Comparison of ENCODE assay signal across 17 cellular contexts in the genomic region with DNA sequence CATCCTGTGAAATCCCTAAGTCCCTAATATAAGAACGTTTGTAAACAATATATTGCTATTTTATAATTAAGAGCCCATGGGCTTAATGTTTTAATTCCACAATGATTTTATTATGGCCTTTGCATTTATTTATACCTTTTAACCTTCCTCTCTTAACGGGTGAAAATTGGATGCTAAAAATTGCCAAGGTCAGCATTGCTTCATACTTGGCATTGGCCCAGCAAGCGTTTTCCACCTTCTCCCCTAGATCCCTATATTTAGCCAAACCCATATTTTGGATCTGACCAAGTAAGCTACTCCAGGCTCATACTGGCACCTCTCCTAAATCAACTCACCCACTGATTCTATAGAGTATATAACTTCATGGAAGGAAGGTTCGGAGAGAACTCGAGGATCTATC.
DNase-seq lines count a peak whose midpoint lies in the region; ATAC-seq and TF ChIP-seq lines count a peak whose summit lies in the region.
"Had no signal": no experiment of that assay in that cellular context is flagged by ENCODE, and none has a peak within 500 bp of the region (broad histone marks: within the 10 kb centered on the region; RNA-seq: fewer than 3 reads in every experiment).

No MANE protein-coding gene starts in this region.

- H3K23ac ChIP-seq in IMR-90 (ENCODE audit: low read depth, low read length) = no peak overlapping the region

- no peak overlapping the region for H3K56ac ChIP-seq in IMR-90 (ENCODE audit: extremely low read depth, insufficient read depth, low read length)

- H3K4me3 ChIP-seq in IMR-90 (ENCODE audit: insufficient read depth, low read depth, low read length) (no peak overlapping the region), coronary artery (no peak overlapping the region)
- H3K4me3 ChIP-seq: BLaER1, GM23338 had no signal

- H3K27ac ChIP-seq in IMR-90 (ENCODE audit: insufficient read depth, low read length) (no peak overlapping the region), coronary artery (peak overlapping the region; percentile 47 to 55)
- H3K27ac ChIP-seq: BLaER1, C4-2B had no signal

- no peak overlapping the region for H2AK9ac ChIP-seq in IMR-90 (replicated peaks; ENCODE audit: low read depth, low read length, poor library complexity)

- no peak overlapping the region for H2BK15ac ChIP-seq in IMR-90 (ENCODE audit: low read depth, low read length)

- no peaks in the 10 kb centered on the region for H3K9me1 ChIP-seq in IMR-90 (ENCODE audit: insufficient read depth, low read length)

- no peak overlapping the region for H2BK5ac ChIP-seq in IMR-90 (ENCODE audit: low read depth, low read length, poor library complexity, severe bottlenecking)

- H3K79me1 ChIP-seq in IMR-90 (ENCODE audit: low read depth in 1 of 2, low read length in 2 of 2) = no peaks in the 10 kb centered on the region

- in situ Hi-C loops in IMR-90 (cut with MboI; ENCODE audit: low sequenced_read_pairs) = no loop called here

- H3K4me3 Mint-ChIP-seq in activated CD4-positive, alpha-beta T cell treated with anti-CD3 and anti-CD28 coated beads, Interleukin-2, amount 10 ng/mL, durations not matched to agents 7 days and 5 days = no peak overlapping the region
- H3K4me3 Mint-ChIP-seq: B cell; CD8-positive, alpha-beta T cell; GM23338; H9 had no signal

- H3K9ac ChIP-seq in IMR-90 (ENCODE audit: low read depth, low read length) = no peak overlapping the region
- H3K9ac ChIP-seq: BLaER1 had no signal

- TF ChIP-seq POLR2A in IMR-90 (IDR thresholded peaks at IDR 0.05; ENCODE audit: low read depth, low read length) = no peak

- H3K36me3 ChIP-seq in IMR-90 (ENCODE audit: control insufficient read depth, insufficient read depth, low read length) = no peaks in the 10 kb centered on the region
- H3K36me3 ChIP-seq: BLaER1 had no signal

- no peak overlapping the region for H4K8ac ChIP-seq in IMR-90 (ENCODE audit: low read depth in 2 of 2, low read length in 2 of 2)

- TF ChIP-seq RAD21 in IMR-90 (IDR thresholded peaks at IDR 0.05; ENCODE audit: low read length) = no peak

- no TSS peak for BruUV-seq in IMR-90 (replicated peaks; lab: Mats Ljungman, UMichigan)

- H4K5ac ChIP-seq in IMR-90 (ENCODE audit: low read depth, low read length) = no peak overlapping the region

- H2AFZ ChIP-seq in IMR-90 (replicated peaks; ENCODE audit: low read length, poor library complexity) = no peak overlapping the region
- H2AFZ ChIP-seq: GM23338 had no signal

- no peaks in the 10 kb centered on the region for H3K27me3 Mint-ChIP-seq in activated CD4-positive, alpha-beta T cell treated with anti-CD3 and anti-CD28 coated beads, Interleukin-2, amount 10 ng/mL, durations not matched to agents 7 days and 5 days
- H3K27me3 Mint-ChIP-seq: B cell had no signal

- H3K14ac ChIP-seq in IMR-90 (replicated peaks; ENCODE audit: low read depth, low read length) = no peak overlapping the region

- H3K4ac ChIP-seq in IMR-90 (ENCODE audit: low read depth, low read length) = no peak overlapping the region

- dilution Hi-C loops in IMR-90 (cut with HindIII; ENCODE audit: low sequenced_read_pairs, unreplicated experiment) = no loop called here

- no peak for TF ChIP-seq CTCF in IMR-90 (conservative IDR thresholded peaks at IDR 0.05; ENCODE audit: low read depth, low read length)
- no peak for TF ChIP-seq CTCF in coronary artery (IDR thresholded peaks at IDR 0.05)

- no peaks in the 10 kb centered on the region for H3K9me3 Mint-ChIP-seq in activated CD4-positive, alpha-beta T cell treated with anti-CD3 and anti-CD28 coated beads, Interleukin-2, amount 10 ng/mL, durations not matched to agents 7 days and 5 days
- H3K9me3 Mint-ChIP-seq: CD8-positive, alpha-beta T cell; GM23338 had no signal

- no peaks in the 10 kb centered on the region for H3K4me1 ChIP-seq in IMR-90 (ENCODE audit: control insufficient read depth, insufficient read depth, low read length)
- H3K4me1 ChIP-seq: BLaER1 had no signal

- H4K91ac ChIP-seq in IMR-90 (ENCODE audit: insufficient read depth, low read depth, low read length) = no peak overlapping the region

- no peaks in the 10 kb centered on the region for H3K4me1 Mint-ChIP-seq in activated CD4-positive, alpha-beta T cell treated with anti-CD3 and anti-CD28 coated beads, Interleukin-2, amount 10 ng/mL, durations not matched to agents 7 days and 5 days
- H3K4me1 Mint-ChIP-seq: B cell; CD4-positive, CD25-positive, alpha-beta regulatory T cell had no signal

- no peak overlapping the region for H2BK120ac ChIP-seq in IMR-90 (ENCODE audit: low read depth, low read length)

- WGBS in IMR-90 (ENCODE audit: extremely low coverage in 2 of 2, insufficient read length in 1 of 2), 2 experiments = no CpG with 5 or more reads among the region's 5 CpGs

- no peaks in the 10 kb centered on the region for H3K36me3 Mint-ChIP-seq in activated CD4-positive, alpha-beta T cell treated with anti-CD3 and anti-CD28 coated beads, Interleukin-2, amount 10 ng/mL, durations not matched to agents 7 days and 5 days (ENCODE audit: low read depth)
- H3K36me3 Mint-ChIP-seq: CD4-positive, CD25-positive, alpha-beta regulatory T cell; CD8-positive, alpha-beta T cell had no signal

- DNase-seq in IMR-90 = no peak
- DNase-seq in coronary artery (ENCODE audit: low spot score) = no peak
- peak; percentile 49 for DNase-seq in sciatic nerve (ENCODE audit: low spot score)
- DNase-seq in HPDE6-E6E7 (ENCODE audit: extremely low spot score) = no peak
- no peak for DNase-seq in activated CD4-positive, alpha-beta T cell treated with anti-CD3 and anti-CD28 coated beads, Interleukin-2, amount 10 ng/mL, durations not matched to agents 7 days and 5 days
- no peak for DNase-seq in posterior vena cava (ENCODE audit: low spot score)
- DNase-seq: Caco-2; CD4-positive, CD25-positive, alpha-beta regulatory T cell; CD8-positive, alpha-beta T cell; DMS153; DND-41; H9 had no signal

- no peaks in the 10 kb centered on the region for H4K20me1 ChIP-seq in IMR-90 (ENCODE audit: insufficient read depth, low read length)
- H4K20me1 ChIP-seq: BLaER1 had no signal

- H3K9me3 ChIP-seq in IMR-90 (ENCODE audit: control insufficient read depth, insufficient read depth, low read length) = 0 out of 2 replicates have a peak, but pooled peaks cover 2% of the 10 kb centered on the region
- H3K9me3 ChIP-seq: Caco-2 had no signal

- H3K27me3 ChIP-seq in IMR-90 (ENCODE audit: control insufficient read depth, insufficient read depth, low read length) = no peaks in the 10 kb centered on the region
- H3K27me3 ChIP-seq: BLaER1 had no signal

- no peak overlapping the region for H3K18ac ChIP-seq in IMR-90 (ENCODE audit: low read depth, low read length)

- POLR2A ChIA-PET in IMR-90 (lab: Charles Lee; ENCODE audit: unreplicated experiment) = no interaction called here
- POLR2A ChIA-PET in activated CD4-positive, alpha-beta T cell treated with anti-CD3 and anti-CD28 coated beads, Interleukin-2, amount 10 ng/mL, durations not matched to agents 7 days and 5 days (lab: Charles Lee) = no interaction called here

- H3K4me2 ChIP-seq in IMR-90 (ENCODE audit: low read depth, low read length) = no peak overlapping the region
- H3K4me2 ChIP-seq: BLaER1, GM23338 had no signal

- H3K27ac Mint-ChIP-seq in activated CD4-positive, alpha-beta T cell treated with anti-CD3 and anti-CD28 coated beads, Interleukin-2, amount 10 ng/mL, durations not matched to agents 7 days and 5 days = no peak overlapping the region
- H3K27ac Mint-ChIP-seq: B cell; CD4-positive, CD25-positive, alpha-beta regulatory T cell; CD8-positive, alpha-beta T cell; GM23338; H9 had no signal

- no peak overlapping the region for H2BK20ac ChIP-seq in IMR-90 (ENCODE audit: low read depth, low read length)

- intact Hi-C loops in IMR-90 (cut with micrococcal nuclease) (no loop called here), sciatic nerve (cut with DNase I) (no loop called here), posterior vena cava (cut with DNase I) (no loop called here)

- CTCF ChIA-PET in IMR-90 (lab: Yijun Ruan, JAX) = interaction anchor here (0.6 kb wide), 1 partner anchor 1812 kb away, joined by 3 read pairs; no protein-coding TSS in a partner anchor
- CTCF ChIA-PET in activated CD4-positive, alpha-beta T cell treated with anti-CD3 and anti-CD28 coated beads, Interleukin-2, amount 10 ng/mL, durations not matched to agents 7 days and 5 days (lab: Charles Lee) = no interaction called here

- ATAC-seq in IMR-90 (ENCODE audit: low read depth) = no peak
- ATAC-seq in sciatic nerve = no peak
- ATAC-seq: CD8-positive, alpha-beta T cell; GM23338; HCT116 had no signal

- H2AK5ac ChIP-seq in IMR-90 (ENCODE audit: low read depth, low read length) = no peak overlapping the region

TF ChIP-seq in IMR-90, 13 proteins besides CTCF, POLR2A, EP300 and RAD21:
- TF ChIP-seq MXI1 (IDR thresholded peaks at IDR 0.05; ENCODE audit: borderline replicate concordance, low read depth, low read length) (no peak), MAFK (IDR thresholded peaks at IDR 0.05; ENCODE audit: low read depth, low read length) (peak; percentile 70), BHLHE40 (IDR thresholded peaks at IDR 0.05; ENCODE audit: low read depth, low read length) (no peak), USF2 (IDR thresholded peaks at IDR 0.05; ENCODE audit: low read depth, low read length) (no peak), CEBPB (IDR thresholded peaks at IDR 0.05; ENCODE audit: low read depth, low read length) (0 out of 2 replicates have a peak, but pooled peaks have one; percentile 2), FOS (IDR thresholded peaks at IDR 0.05; ENCODE audit: low read depth, low read length) (no peak)
